ENCODE assay signal across 21 cellular contexts in the genomic region with DNA sequence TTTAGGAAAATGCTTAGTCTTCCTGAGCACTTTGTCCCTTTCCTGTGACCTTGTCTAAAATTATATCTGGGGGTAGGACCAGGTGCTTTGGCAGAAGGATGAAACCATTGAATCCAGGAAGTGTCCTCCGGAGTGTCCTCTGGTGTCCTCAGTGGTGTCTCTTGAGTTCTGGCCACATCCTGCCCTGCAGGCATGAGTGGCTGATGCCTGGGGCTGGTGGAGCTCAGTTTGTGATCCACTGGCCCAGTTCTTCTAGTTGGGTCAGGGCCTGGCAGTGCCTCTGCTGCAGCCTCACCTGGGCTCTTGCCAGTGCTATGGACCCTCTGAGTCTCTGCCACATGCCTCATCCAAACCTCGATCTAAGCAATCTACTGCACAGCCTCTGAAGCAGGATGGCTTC. TPM values are rescaled to one million over a fixed set of nuclear protein-coding genes. Genes with fewer than 3 reads are reported as not detected.
DNase-seq lines count a peak whose midpoint lies in the region; ATAC-seq and TF ChIP-seq lines count a peak whose summit lies in the region.
"Had no signal": no experiment of that assay in that cellular context is flagged by ENCODE, and none has a peak within 500 bp of the region (broad histone marks: within the 10 kb centered on the region; RNA-seq: fewer than 3 reads in every experiment).

No MANE protein-coding gene starts in this region.

- peak; percentile 26 for DNase-seq in activated CD8-positive, alpha-beta T cell treated with anti-CD3 and anti-CD28 coated beads, Interleukin-2, amount 10 ng/mL, durations not matched to agents 7 days and 5 days
- no peak for DNase-seq in activated CD8-positive, alpha-beta T cell treated with anti-CD3 and anti-CD28 coated beads for 36 hours
- DNase-seq in GM23338 (ENCODE audit: low spot score) (no peak), chondrocyte (ENCODE audit: low spot score) (peak; percentile 54), upper lobe of left lung (no peak)
- no peak for DNase-seq in natural killer cell treated with Interleukin-12 subunit alpha and Interleukin-12 subunit beta and Interleukin-15 and Interleukin-18, amount 100 ng/mL, for 72 hours (ENCODE audit: low spot score)
- DNase-seq: Caco-2; CD4-positive, CD25-positive, alpha-beta regulatory T cell; CD8-positive, alpha-beta T cell; DMS153; DMS79; GF-D8; H9; HFFc6 had no signal

- WGBS in upper lobe of left lung, 2 donors, result 57 to 81% methylated on average over 1 to 2 of the region's 2 CpGs

- no peaks in the 10 kb centered on the region for H3K9me2 ChIP-seq in GM23338 (ENCODE audit: insufficient read depth)

- peak overlapping the region; percentile 74; the same call in 1 of the 2 replicates for H2AFZ ChIP-seq in GM23338

- H3K4me2 ChIP-seq in GM23338, result no peak overlapping the region
- H3K4me2 ChIP-seq: BLaER1 had no signal

- H3K27ac ChIP-seq in GM23338 (ENCODE audit: low read depth) (no peak overlapping the region), upper lobe of left lung (no peak overlapping the region)
- H3K27ac ChIP-seq: 22Rv1, BLaER1, C4-2B had no signal

- no peaks in the 10 kb centered on the region for H3K36me3 Mint-ChIP-seq in activated CD8-positive, alpha-beta T cell treated with anti-CD3 and anti-CD28 coated beads, Interleukin-2, amount 10 ng/mL, durations not matched to agents 7 days and 5 days (ENCODE audit: low read depth)
- H3K36me3 Mint-ChIP-seq in activated CD8-positive, alpha-beta T cell treated with anti-CD3 and anti-CD28 coated beads for 36 hours (ENCODE audit: low read depth), result no peaks in the 10 kb centered on the region
- H3K36me3 Mint-ChIP-seq in GM23338 (ENCODE audit: low read depth) (no peaks in the 10 kb centered on the region), chondrocyte (ENCODE audit: low read depth) (no peaks in the 10 kb centered on the region)
- H3K36me3 Mint-ChIP-seq in natural killer cell treated with Interleukin-12 subunit alpha and Interleukin-12 subunit beta and Interleukin-15 and Interleukin-18, amount 100 ng/mL, for 72 hours, result no peaks in the 10 kb centered on the region
- H3K36me3 Mint-ChIP-seq: CD4-positive, CD25-positive, alpha-beta regulatory T cell; CD8-positive, alpha-beta T cell had no signal

- CTCF ChIA-PET in activated CD8-positive, alpha-beta T cell treated with anti-CD3 and anti-CD28 coated beads, Interleukin-2, amount 10 ng/mL, durations not matched to agents 7 days and 5 days (lab: Charles Lee), result interaction anchor here (1.3 kb wide), 1 partner anchor 199 kb away, joined by 3 read pairs; no protein-coding TSS in a partner anchor
- CTCF ChIA-PET in activated CD8-positive, alpha-beta T cell treated with anti-CD3 and anti-CD28 coated beads for 36 hours (lab: Charles Lee), result interaction anchor here (1.0 to 1.7 kb wide), 2 partner anchors 198 to 428 kb away, joined by 3 read pairs; no protein-coding TSS in a partner anchor

- H4K20me1 ChIP-seq in GM23338 (replicated peaks; ENCODE audit: insufficient read depth), result no peaks in the 10 kb centered on the region
- H4K20me1 ChIP-seq: BLaER1 had no signal

- no peaks in the 10 kb centered on the region for H3F3A ChIP-seq in GM23338 (replicated peaks; ENCODE audit: low read depth)

- POLR2A ChIA-PET in activated CD8-positive, alpha-beta T cell treated with anti-CD3 and anti-CD28 coated beads, Interleukin-2, amount 10 ng/mL, durations not matched to agents 7 days and 5 days (lab: Charles Lee), result no interaction called here
- POLR2A ChIA-PET in activated CD8-positive, alpha-beta T cell treated with anti-CD3 and anti-CD28 coated beads for 36 hours (lab: Charles Lee), result interaction anchor here (0.7 kb wide), 1 partner anchor 195 kb away, joined by 3 read pairs; no protein-coding TSS in a partner anchor

- no peaks in the 10 kb centered on the region for H3K27me3 ChIP-seq in GM23338 (ENCODE audit: insufficient read depth)
- H3K27me3 ChIP-seq in upper lobe of left lung, result no peaks in the 10 kb centered on the region
- H3K27me3 ChIP-seq: BLaER1 had no signal

- TF ChIP-seq CTCF in activated CD8-positive, alpha-beta T cell treated with anti-CD3 and anti-CD28 coated beads for 36 hours (IDR thresholded peaks at IDR 0.05), result no peak
- TF ChIP-seq CTCF in GM23338 (conservative IDR thresholded peaks at IDR 0.05; ENCODE audit: low read depth in 2 of 2), result no peak
- TF ChIP-seq CTCF in chondrocyte (IDR thresholded peaks at IDR 0.05), result no peak
- TF ChIP-seq CTCF in upper lobe of left lung (IDR thresholded peaks at IDR 0.05), result no peak

- H3K27me3 Mint-ChIP-seq in activated CD8-positive, alpha-beta T cell treated with anti-CD3 and anti-CD28 coated beads, Interleukin-2, amount 10 ng/mL, durations not matched to agents 7 days and 5 days (ENCODE audit: low read depth), result peaks cover 52% of the 10 kb centered on the region
- peaks cover 33% of the 10 kb centered on the region for H3K27me3 Mint-ChIP-seq in activated CD8-positive, alpha-beta T cell treated with anti-CD3 and anti-CD28 coated beads for 36 hours
- H3K27me3 Mint-ChIP-seq in GM23338 (ENCODE audit: insufficient read depth, low read depth, poor library complexity) (peaks cover 3% of the 10 kb centered on the region), chondrocyte (ENCODE audit: low read depth) (peaks cover 24% of the 10 kb centered on the region)
- H3K27me3 Mint-ChIP-seq in natural killer cell treated with Interleukin-12 subunit alpha and Interleukin-12 subunit beta and Interleukin-15 and Interleukin-18, amount 100 ng/mL, for 72 hours, result peaks cover 18 to 26% of the 10 kb centered on the region in 2 donors

- H3K79me2 ChIP-seq in GM23338 (replicated peaks; ENCODE audit: insufficient read depth), result no peaks in the 10 kb centered on the region

- intact Hi-C loops in activated CD8-positive, alpha-beta T cell treated with anti-CD3 and anti-CD28 coated beads for 36 hours (cut with micrococcal nuclease), result no loop called here

- H3K4me3 Mint-ChIP-seq in activated CD8-positive, alpha-beta T cell treated with anti-CD3 and anti-CD28 coated beads, Interleukin-2, amount 10 ng/mL, durations not matched to agents 7 days and 5 days, result no peak overlapping the region
- no peak overlapping the region for H3K4me3 Mint-ChIP-seq in activated CD8-positive, alpha-beta T cell treated with anti-CD3 and anti-CD28 coated beads for 36 hours
- H3K4me3 Mint-ChIP-seq in GM23338 (no peak overlapping the region), chondrocyte (ENCODE audit: unreplicated experiment) (no peak overlapping the region)
- no peak overlapping the region for H3K4me3 Mint-ChIP-seq in natural killer cell treated with Interleukin-12 subunit alpha and Interleukin-12 subunit beta and Interleukin-15 and Interleukin-18, amount 100 ng/mL, for 72 hours
- H3K4me3 Mint-ChIP-seq: B cell; CD4-positive, CD25-positive, alpha-beta regulatory T cell; CD8-positive, alpha-beta T cell; H9; HFFc6 had no signal

- H3K27ac Mint-ChIP-seq in activated CD8-positive, alpha-beta T cell treated with anti-CD3 and anti-CD28 coated beads, Interleukin-2, amount 10 ng/mL, durations not matched to agents 7 days and 5 days, result no peak overlapping the region
- no peak overlapping the region for H3K27ac Mint-ChIP-seq in activated CD8-positive, alpha-beta T cell treated with anti-CD3 and anti-CD28 coated beads for 36 hours
- no peak overlapping the region for H3K27ac Mint-ChIP-seq in GM23338
- no peak overlapping the region for H3K27ac Mint-ChIP-seq in chondrocyte (ENCODE audit: unreplicated experiment)
- no peak overlapping the region for H3K27ac Mint-ChIP-seq in natural killer cell treated with Interleukin-12 subunit alpha and Interleukin-12 subunit beta and Interleukin-15 and Interleukin-18, amount 100 ng/mL, for 72 hours
- H3K27ac Mint-ChIP-seq: B cell; CD8-positive, alpha-beta T cell; H9; HFFc6 had no signal

- no peaks in the 10 kb centered on the region for H3K9me3 ChIP-seq in upper lobe of left lung
- H3K9me3 ChIP-seq: BLaER1, Caco-2 had no signal

- no peaks in the 10 kb centered on the region for H3K36me3 ChIP-seq in GM23338 (ENCODE audit: insufficient read depth)
- H3K36me3 ChIP-seq in upper lobe of left lung, result no peaks in the 10 kb centered on the region
- H3K36me3 ChIP-seq: BLaER1 had no signal

- ATAC-seq in activated CD8-positive, alpha-beta T cell treated with anti-CD3 and anti-CD28 coated beads, Interleukin-2, amount 10 ng/mL, durations not matched to agents 7 days and 5 days, result no peak
- ATAC-seq in activated CD8-positive, alpha-beta T cell treated with anti-CD3 and anti-CD28 coated beads for 36 hours, result no peak
- ATAC-seq in GM23338 (no peak), HG02588 (IDR thresholded peaks at IDR 0.05; ENCODE audit: unreplicated experiment) (no peak), HG03520 (IDR thresholded peaks at IDR 0.05; ENCODE audit: unreplicated experiment) (no peak), upper lobe of left lung (ENCODE audit: low FRiP score in 2 of 2) (no peak)
- ATAC-seq in natural killer cell treated with Interleukin-12 subunit alpha and Interleukin-12 subunit beta and Interleukin-15 and Interleukin-18, amount 100 ng/mL, for 72 hours, result peak; percentile 43 to 55
- ATAC-seq: CD8-positive, alpha-beta T cell had no signal

- H3K4me1 ChIP-seq in GM23338 (ENCODE audit: insufficient read depth), result peaks cover 18% of the 10 kb centered on the region
- H3K4me1 ChIP-seq in upper lobe of left lung, result no peaks in the 10 kb centered on the region
- H3K4me1 ChIP-seq: BLaER1, Caco-2 had no signal

- TF ChIP-seq EP300 in upper lobe of left lung (IDR thresholded peaks at IDR 0.05), result no peak

- no peak overlapping the region for H3K4me3 ChIP-seq in GM23338
- no peak overlapping the region for H3K4me3 ChIP-seq in upper lobe of left lung
- H3K4me3 ChIP-seq: BLaER1 had no signal

- TF ChIP-seq POLR2A in upper lobe of left lung (IDR thresholded peaks at IDR 0.05), result no peak

- H3K4me1 Mint-ChIP-seq in activated CD8-positive, alpha-beta T cell treated with anti-CD3 and anti-CD28 coated beads, Interleukin-2, amount 10 ng/mL, durations not matched to agents 7 days and 5 days (ENCODE audit: low read depth), result peaks cover 24% of the 10 kb centered on the region
- peaks cover 32% of the 10 kb centered on the region for H3K4me1 Mint-ChIP-seq in activated CD8-positive, alpha-beta T cell treated with anti-CD3 and anti-CD28 coated beads for 36 hours (ENCODE audit: low read depth)
- peaks cover 32% of the 10 kb centered on the region for H3K4me1 Mint-ChIP-seq in GM23338
- H3K4me1 Mint-ChIP-seq in chondrocyte (ENCODE audit: low read depth), result no peaks in the 10 kb centered on the region
- peaks cover 5 to 22% of the 10 kb centered on the region in 2 donors for H3K4me1 Mint-ChIP-seq in natural killer cell treated with Interleukin-12 subunit alpha and Interleukin-12 subunit beta and Interleukin-15 and Interleukin-18, amount 100 ng/mL, for 72 hours (ENCODE audit: low read depth in 2 of 2)
- H3K4me1 Mint-ChIP-seq: B cell; CD4-positive, CD25-positive, alpha-beta regulatory T cell had no signal

- H3K9me3 Mint-ChIP-seq in activated CD8-positive, alpha-beta T cell treated with anti-CD3 and anti-CD28 coated beads, Interleukin-2, amount 10 ng/mL, durations not matched to agents 7 days and 5 days (ENCODE audit: insufficient read depth), result no peaks in the 10 kb centered on the region
- no peaks in the 10 kb centered on the region for H3K9me3 Mint-ChIP-seq in activated CD8-positive, alpha-beta T cell treated with anti-CD3 and anti-CD28 coated beads for 36 hours
- H3K9me3 Mint-ChIP-seq in GM23338 (no peaks in the 10 kb centered on the region), chondrocyte (ENCODE audit: low read depth) (no peaks in the 10 kb centered on the region)
- no peaks in the 10 kb centered on the region for H3K9me3 Mint-ChIP-seq in natural killer cell treated with Interleukin-12 subunit alpha and Interleukin-12 subunit beta and Interleukin-15 and Interleukin-18, amount 100 ng/mL, for 72 hours
- H3K9me3 Mint-ChIP-seq: CD4-positive, CD25-positive, alpha-beta regulatory T cell; CD8-positive, alpha-beta T cell; H9; HFFc6 had no signal

RNA-seq across cellular contexts. Expression of gene TMED7, which starts 14.4 kb away (rescaled TPM):
- total RNA-seq in activated CD8-positive, alpha-beta T cell treated with anti-CD3 and anti-CD28 coated beads, Interleukin-2, amount 10 ng/mL, durations not matched to agents 7 days and 5 days, result 10 to 100 TPM; 40.5 to 48.9 TPM
- 10 to 100 TPM; 39.9 to 44.6 TPM for total RNA-seq in activated CD8-positive, alpha-beta T cell treated with anti-CD3 and anti-CD28 coated beads for 36 hours
- total RNA-seq in GM23338 (2014; rRNA removed; shearing (Covaris generic)), result 104 and 158 TPM in 2 replicates
- polyA plus RNA-seq in GM23338 (2016; fragmentation: Nextera tagmentation; extraction: Ambion mirVana), result 30.2 and 31.7 TPM in 2 replicates
- total RNA-seq in chondrocyte (122 to 146 TPM (median 132 TPM) in 3 replicates), upper lobe of left lung (100 to 1,000 TPM in 3 of 6 donors, 10 to 100 TPM in 3; 16.8 to 116 (median 99.6) TPM)
- 10 to 100 TPM; 61.6 to 76.1 TPM for total RNA-seq in natural killer cell treated with Interleukin-12 subunit alpha and Interleukin-12 subunit beta and Interleukin-15 and Interleukin-18, amount 100 ng/mL, for 72 hours

RNA-seq across cellular contexts. Expression of gene TICAM2, which starts 38.0 kb away (rescaled TPM):
- under 1 TPM; 0.47 to 0.55 TPM for total RNA-seq in activated CD8-positive, alpha-beta T cell treated with anti-CD3 and anti-CD28 coated beads, Interleukin-2, amount 10 ng/mL, durations not matched to agents 7 days and 5 days
- under 1 TPM; 0.27 to 0.96 TPM for total RNA-seq in activated CD8-positive, alpha-beta T cell treated with anti-CD3 and anti-CD28 coated beads for 36 hours
- total RNA-seq in GM23338 (2014; rRNA removed; shearing (Covaris generic)), result not detected in 2 replicates
- 1.0 and 1.4 TPM in 2 replicates for polyA plus RNA-seq in GM23338 (2016; fragmentation: Nextera tagmentation; extraction: Ambion mirVana)
- total RNA-seq in chondrocyte (3.2 to 4.7 TPM (median 4.0 TPM) in 3 replicates), upper lobe of left lung (1 to 10 TPM in 4 of 6 donors, under 1 TPM in 2; 0.30 to 6.7 (median 1.8) TPM)
- total RNA-seq in natural killer cell treated with Interleukin-12 subunit alpha and Interleukin-12 subunit beta and Interleukin-15 and Interleukin-18, amount 100 ng/mL, for 72 hours, result 10 to 100 TPM in 1 of 2 donors, 1 to 10 TPM in 1; 6.1 to 11.1 TPM
- total RNA-seq: G401 had no signal

Comparison
In these comparisons a context has a peak if more than half of its experiments do, and no peak if none do; other contexts are left out.
1. DNase-seq: peak in activated CD8-positive, alpha-beta T cell treated with anti-CD3 and anti-CD28 coated beads, Interleukin-2, amount 10 ng/mL, durations not matched to agents 7 days and 5 days (single experiment) and chondrocyte (single experiment); none in activated CD8-positive, alpha-beta T cell treated with anti-CD3 and anti-CD28 coated beads for 36 hours (single experiment), GM23338 (single experiment), natural killer cell treated with Interleukin-12 subunit alpha and Interleukin-12 subunit beta and Interleukin-15 and Interleukin-18, amount 100 ng/mL, for 72 hours (single experiment) and upper lobe of left lung (0 of 2).
2. ATAC-seq: peak in natural killer cell treated with Interleukin-12 subunit alpha and Interleukin-12 subunit beta and Interleukin-15 and Interleukin-18, amount 100 ng/mL, for 72 hours (2 of 2); none in activated CD8-positive, alpha-beta T cell treated with anti-CD3 and anti-CD28 coated beads, Interleukin-2, amount 10 ng/mL, durations not matched to agents 7 days and 5 days (single experiment), activated CD8-positive, alpha-beta T cell treated with anti-CD3 and anti-CD28 coated beads for 36 hours (single experiment), GM23338 (single experiment), HG02588 (single experiment), HG03520 (single experiment) and upper lobe of left lung (0 of 2).